In genomic region chr12:79834712-79835376, GRCh38 we compare ENCODE assay signal across 19 cellular contexts.
A peak's percentile ranks its signal among the peaks of the same experiment; 100 is the strongest.
DNase-seq lines count a peak whose midpoint lies in the region; TF ChIP-seq lines count a peak whose summit lies in the region.
"Had no signal": no experiment of that assay in that cellular context is flagged by ENCODE, and none has a peak within 500 bp of the region (broad histone marks: within the 10 kb centered on the region; RNA-seq: fewer than 3 reads in every experiment).

No MANE protein-coding gene starts in this region.

- H3K27me3 ChIP-seq in dorsolateral prefrontal cortex = no peaks in the 10 kb centered on the region
- no peaks in the 10 kb centered on the region for H3K27me3 ChIP-seq in parathyroid adenoma (ENCODE audit: control insufficient read depth, insufficient read depth, low read length)
- H3K27me3 ChIP-seq in adrenal gland = no peaks in the 10 kb centered on the region
- H3K27me3 ChIP-seq: BLaER1 treated with 17β-estradiol and CSF1 and Interleukin-3, amounts not matched to agents 10 nM and 100 nM; colonic mucosa; left lung had no signal

- DNase-seq in NCI-H345 (lab: John Stamatoyannopoulos, UW) (peak; percentile 33), NCI-H345 treated with DMSO at 0.1 percent for 48 hours (lab: John Stamatoyannopoulos, UW; ENCODE audit: unreplicated experiment) (no peak), NCI-H1105 treated with DMSO at 0.1 percent for 48 hours (lab: John Stamatoyannopoulos, UW) (peak; percentile 42), dorsolateral prefrontal cortex (peak in 1 of 10 donors; percentile 22), adrenal gland (no peak), NOMO-1 treated with DMSO at 0.1 percent for 48 hours (lab: John Stamatoyannopoulos, UW; ENCODE audit: unreplicated experiment) (no peak)
- no peak for DNase-seq in stimulated activated CD4-positive, alpha-beta T cell treated with anti-CD3 and anti-CD28 coated beads, Interleukin-4, amount 100 ng/mL, for 24 hours
- DNase-seq: activated T-cell treated with anti-CD3 and anti-CD28 coated beads, Interleukin-2, amount 50 U/mL, for 72 hours; colonic mucosa; head of caudate nucleus; left lung; mucosa of descending colon; NCI-H1436 treated with DMSO at 0.1 percent for 48 hours; NCI-H524; stimulated activated CD4-positive, alpha-beta T cell treated with anti-CD3 and anti-CD28 coated beads, Interleukin-12 subunit alpha, Interleukin-12 subunit beta, amount 100 ng/mL, for 4 hours; stimulated activated CD8-positive, alpha-beta memory T cell treated with anti-CD3 and anti-CD28 coated beads, Interleukin-4, amount 100 ng/mL, for 48 hours had no signal

- H3K4me3 ChIP-seq in dorsolateral prefrontal cortex = no peak overlapping the region
- H3K4me3 ChIP-seq in parathyroid adenoma (ENCODE audit: low read depth, low read length) = no peak overlapping the region
- no peak overlapping the region for H3K4me3 ChIP-seq in adrenal gland
- H3K4me3 ChIP-seq: A549; BLaER1 treated with 17β-estradiol and CSF1 and Interleukin-3, amounts not matched to agents 10 nM and 100 nM; colonic mucosa; left lung; mucosa of descending colon had no signal

- intact Hi-C loops in dorsolateral prefrontal cortex (cut with DNase I) = no loop called here
- intact Hi-C loops in adrenal gland (cut with DNase I) = no loop called here

- H3K9me3 ChIP-seq in parathyroid adenoma (ENCODE audit: control insufficient read depth, low read length) (no peaks in the 10 kb centered on the region), adrenal gland (replicated peaks in 1 of 3) (peaks cover 0 to 9% (median 3%) of the 10 kb centered on the region in 3 donors)
- H3K9me3 ChIP-seq: colonic mucosa had no signal

- 83 to 92% (median 88%) methylated on average over 3 of the region's 3 CpGs for WGBS in adrenal gland, 4 donors

- H3K27ac ChIP-seq in dorsolateral prefrontal cortex = peak overlapping the region in 35 of 59 donors; percentile 1 to 57 (median 31)
- H3K27ac ChIP-seq in parathyroid adenoma = peak overlapping the region; percentile 25
- no peak overlapping the region for H3K27ac ChIP-seq in adrenal gland
- H3K27ac ChIP-seq: A549; BLaER1 treated with 17β-estradiol and CSF1 and Interleukin-3, amounts not matched to agents 10 nM and 100 nM; colonic mucosa; left lung had no signal

- H3K79me2 ChIP-seq in parathyroid adenoma = peaks cover 31% of the 10 kb centered on the region

- H3K36me3 ChIP-seq in parathyroid adenoma (ENCODE audit: control insufficient read depth, insufficient read depth, low read length) = no peaks in the 10 kb centered on the region
- H3K36me3 ChIP-seq in adrenal gland (replicated peaks in 1 of 2) = no peaks in the 10 kb centered on the region

- H2AFZ ChIP-seq in parathyroid adenoma = no peak overlapping the region

- TF ChIP-seq CTCF in dorsolateral prefrontal cortex (IDR thresholded peaks at IDR 0.05 in 54 of 56, conservative IDR thresholded peaks at IDR 0.05 in 2 of 56; ENCODE audit: low read depth in 1 of 56, partially characterized antibody in 56 of 56) = no peak
- TF ChIP-seq CTCF in parathyroid adenoma (IDR thresholded peaks at IDR 0.05) = no peak
- TF ChIP-seq CTCF in adrenal gland (IDR thresholded peaks at IDR 0.05) = no peak

- H3K9ac ChIP-seq in parathyroid adenoma = no peak overlapping the region
- H3K9ac ChIP-seq: BLaER1 treated with 17β-estradiol and CSF1 and Interleukin-3, amounts not matched to agents 10 nM and 100 nM had no signal

- no peak overlapping the region for H3K4me2 ChIP-seq in parathyroid adenoma (ENCODE audit: low read length)
- H3K4me2 ChIP-seq: A549; BLaER1 treated with 17β-estradiol and CSF1 and Interleukin-3, amounts not matched to agents 10 nM and 100 nM had no signal

- no peak for TF ChIP-seq POLR2A in adrenal gland (IDR thresholded peaks at IDR 0.05)

- H3K4me1 ChIP-seq in parathyroid adenoma = peaks cover 14% of the 10 kb centered on the region
- peaks cover 0 to 14% of the 10 kb centered on the region in 2 donors for H3K4me1 ChIP-seq in adrenal gland (replicated peaks in 1 of 2)
- H3K4me1 ChIP-seq: A549; BLaER1 treated with 17β-estradiol and CSF1 and Interleukin-3, amounts not matched to agents 10 nM and 100 nM; colonic mucosa had no signal

Comparison
In these comparisons a context has a peak if more than half of its experiments do, and no peak if none do; other contexts are left out.
1. DNase-seq: peak in NCI-H345 (single experiment) and NCI-H1105 treated with DMSO at 0.1 percent for 48 hours (single experiment); none in NCI-H345 treated with DMSO at 0.1 percent for 48 hours (single experiment), stimulated activated CD4-positive, alpha-beta T cell treated with anti-CD3 and anti-CD28 coated beads, Interleukin-4, amount 100 ng/mL, for 24 hours (single experiment), adrenal gland (0 of 7) and NOMO-1 treated with DMSO at 0.1 percent for 48 hours (single experiment).
2. H3K27ac ChIP-seq: peak in dorsolateral prefrontal cortex (35 of 59) and parathyroid adenoma (single experiment); none in adrenal gland (0 of 5).